ENCODE assay signal across 15 cellular contexts in the genomic region with DNA sequence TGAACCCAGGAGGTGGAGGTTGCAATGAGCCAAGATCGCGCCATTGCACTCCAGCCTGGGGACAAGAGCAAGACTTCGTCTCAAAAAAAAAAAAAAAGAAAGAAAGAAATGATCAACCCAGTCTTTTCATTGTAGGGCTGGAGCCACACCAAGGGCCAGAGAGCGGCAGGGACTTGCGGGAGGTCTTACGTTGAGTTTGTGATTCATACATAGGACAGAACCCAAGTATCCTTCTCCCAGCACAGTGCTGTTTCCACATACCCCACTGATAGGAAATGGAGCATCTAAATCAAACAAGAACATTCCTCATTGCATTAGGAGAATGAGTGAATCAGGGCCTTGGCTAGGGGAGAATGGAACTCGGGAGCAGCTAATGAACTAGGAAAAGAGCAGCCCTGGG. TPM values are rescaled to one million over a fixed set of nuclear protein-coding genes. Genes with fewer than 3 reads are reported as not detected.
A peak's percentile ranks its signal among the peaks of the same experiment; 100 is the strongest.
DNase-seq lines count a peak whose midpoint lies in the region; ATAC-seq, FAIRE-seq and TF ChIP-seq lines count a peak whose summit lies in the region.
"Had no signal": no experiment of that assay in that cellular context is flagged by ENCODE, and none has a peak within 500 bp of the region (broad histone marks: within the 10 kb centered on the region; RNA-seq: fewer than 3 reads in every experiment).

No MANE protein-coding gene starts in this region.

- no peak for TF ChIP-seq POLR2A in A549 (IDR thresholded peaks at IDR 0.05; ENCODE audit: low read length)

- H3T11ph ChIP-seq in H9 (ENCODE audit: low read length) = no peak overlapping the region

- no peak overlapping the region for H4K8ac ChIP-seq in H9 (replicated peaks; ENCODE audit: insufficient read length, low read depth, low read length)

- no peak overlapping the region for H4K91ac ChIP-seq in H9 (ENCODE audit: insufficient read length, low read depth, low read length)

- H3K9me3 Mint-ChIP-seq in memory B cell (no peaks in the 10 kb centered on the region), H9 (no peaks in the 10 kb centered on the region)

- H3K9me2 ChIP-seq in SK-N-SH = no peaks in the 10 kb centered on the region

- H3K9me3 ChIP-seq in A549 (no peaks in the 10 kb centered on the region), H9 (ENCODE audit: control insufficient read depth, low read depth, low read length) (no peaks in the 10 kb centered on the region), SK-N-SH (no peaks in the 10 kb centered on the region)
- H3K9me3 ChIP-seq: BLaER1, SJCRH30 had no signal

- H3K27me3 Mint-ChIP-seq in memory B cell (no peaks in the 10 kb centered on the region), H9 (ENCODE audit: low read depth) (peaks cover 1% of the 10 kb centered on the region)

- H3K4me2 ChIP-seq in A549 (peak overlapping the region; percentile 92; the same call in 2 of the 3 replicates), H9 (ENCODE audit: insufficient read depth, insufficient read length, low read length) (no peak overlapping the region), SK-N-SH (no peak overlapping the region)
- H3K4me2 ChIP-seq: BLaER1 had no signal

- H3K79me2 ChIP-seq in H9 (ENCODE audit: insufficient read depth, low read length) (no peaks in the 10 kb centered on the region), SK-N-SH (ENCODE audit: insufficient read depth) (peaks cover 13% of the 10 kb centered on the region)

- H3K36me3 Mint-ChIP-seq in memory B cell = no peaks in the 10 kb centered on the region
- no peaks in the 10 kb centered on the region for H3K36me3 Mint-ChIP-seq in H9 (ENCODE audit: insufficient read depth in 1 of 3, low read depth in 3 of 3)

- no peak overlapping the region for H4K5ac ChIP-seq in H9 (ENCODE audit: insufficient read length, low read depth, low read length)

- no peak for DNase-seq in A549 (ENCODE audit: low read depth in 1 of 2, low spot score in 1 of 2)
- DNase-seq in GM12864 (ENCODE audit: low read depth) = no peak
- DNase-seq in astrocyte of the spinal cord (ENCODE audit: low read depth, low spot score) = peak; percentile 6
- DNase-seq in memory B cell (ENCODE audit: low spot score in 2 of 2) = no peak
- no peak for DNase-seq in activated effector memory CD4-positive, alpha-beta T cell treated with anti-CD3 and anti-CD28 coated beads, Interleukin-2, amount 50 U/mL, for 16 hours
- no peak for DNase-seq in H9
- DNase-seq in SK-N-SH = no peak
- DNase-seq: activated CD4-positive, alpha-beta T cell treated with anti-CD3 and anti-CD28 coated beads for 48 hours; kidney glomerular epithelial cell; NCI-H146; NCI-H774; occipital lobe; SJCRH30 had no signal

- peak overlapping the region; percentile 91 to 98; a peak in 5 of 6 replicates for H3K27ac ChIP-seq in A549
- H3K27ac ChIP-seq in H9 (ENCODE audit: insufficient read length, low read depth, low read length) = no peak overlapping the region
- H3K27ac ChIP-seq in SK-N-SH (ENCODE audit: low read depth in 2 of 2, low read length in 1 of 2) = no peak overlapping the region
- H3K27ac ChIP-seq: BLaER1 had no signal

- H3K4me3 Mint-ChIP-seq in memory B cell = no peak overlapping the region
- no peak overlapping the region for H3K4me3 Mint-ChIP-seq in H9

- no peaks in the 10 kb centered on the region for H3K27me3 ChIP-seq in H9 (ENCODE audit: insufficient read depth, low read length)
- no peaks in the 10 kb centered on the region for H3K27me3 ChIP-seq in SK-N-SH (ENCODE audit: insufficient read depth)
- H3K27me3 ChIP-seq: BLaER1, SJCRH30 had no signal

- TF ChIP-seq EP300 in A549 (IDR thresholded peaks at IDR 0.05) = no peak
- TF ChIP-seq EP300 in SK-N-SH (IDR thresholded peaks at IDR 0.05; ENCODE audit: borderline replicate concordance in 1 of 2, low read depth in 1 of 2, low read length in 1 of 2) = no peak

- no peak for FAIRE-seq in A549 (lab: Jason Lieb, UNC)

- H3K23ac ChIP-seq in H9 (ENCODE audit: insufficient read length, low read depth, low read length) = no peak overlapping the region

- ATAC-seq in A549 (no peak), memory B cell (ENCODE audit: low read depth) (no peak), HG03521 (IDR thresholded peaks at IDR 0.05; ENCODE audit: unreplicated experiment) (no peak)

- no peak overlapping the region for H3K9ac ChIP-seq in H9 (ENCODE audit: extremely low read depth, insufficient read length, low read length)
- no peak overlapping the region for H3K9ac ChIP-seq in SK-N-SH
- H3K9ac ChIP-seq: BLaER1 had no signal

- CTCF ChIA-PET in A549 (lab: Yijun Ruan, JAX) = interaction anchor here (1.7 to 7.7 kb wide), 6 partner anchors 12 to 42 kb away, joined by 4 to 113 read pairs (median 6); no protein-coding TSS in a partner anchor
- CTCF ChIA-PET in SK-N-SH (lab: Yijun Ruan, JAX) = interaction anchor here (0.6 to 1.8 kb wide), 2 partner anchors 31 to 33 kb away, joined by 3 to 7 read pairs; no protein-coding TSS in a partner anchor

- H3K4me3 ChIP-seq in A549 (no peak overlapping the region), GM12864 (ENCODE audit: low read depth, low read length) (peak overlapping the region; percentile 83), astrocyte of the spinal cord (ENCODE audit: low read depth, low read length) (no peak overlapping the region), SK-N-SH (ENCODE audit: low read depth in 2 of 2, low read length in 1 of 2) (no peak overlapping the region)
- H3K4me3 ChIP-seq: BLaER1 had no signal

- no peak overlapping the region for H3K14ac ChIP-seq in H9 (ENCODE audit: insufficient read depth, low read length)

- in situ Hi-C loops in astrocyte of the spinal cord (cut with HindIII; ENCODE audit: low sequenced_read_pairs) = no loop called here

- no peak for TF ChIP-seq CTCF in A549 (IDR thresholded peaks at IDR 0.05)
- TF ChIP-seq CTCF in GM12864 (IDR thresholded peaks at IDR 0.05; ENCODE audit: low read depth, low read length, missing control alignments) = no peak
- no peak for TF ChIP-seq CTCF in astrocyte of the spinal cord (IDR thresholded peaks at IDR 0.05; ENCODE audit: low read depth, low read length)
- TF ChIP-seq CTCF in H9 (conservative IDR thresholded peaks at IDR 0.05) = no peak
- TF ChIP-seq CTCF in SK-N-SH (IDR thresholded peaks at IDR 0.05) = no peak

- H3K18ac ChIP-seq in H9 (ENCODE audit: insufficient read length, low read depth, low read length) = no peak overlapping the region

- H2BK15ac ChIP-seq in H9 (ENCODE audit: low read depth, low read length) = no peak overlapping the region

- POLR2A ChIA-PET in A549 (lab: Yijun Ruan, JAX) = interaction anchor here (1.7 to 3.1 kb wide), 2 partner anchors 9 kb away, joined by 5 to 23 read pairs; no protein-coding TSS in a partner anchor
- POLR2A ChIA-PET in SK-N-SH (lab: Yijun Ruan, JAX) = no interaction called here

- H3K4me1 Mint-ChIP-seq in memory B cell = peaks cover 55% of the 10 kb centered on the region
- peaks cover 25 to 28% of the 10 kb centered on the region in 2 experiments for H3K4me1 Mint-ChIP-seq in H9

- H2BK120ac ChIP-seq in H9 (ENCODE audit: low read depth, low read length, poor library complexity, severe bottlenecking) = no peak overlapping the region

- no peak overlapping the region for H2BK5ac ChIP-seq in H9 (ENCODE audit: insufficient read length, low read length)

- H3K4me1 ChIP-seq in A549 (peaks cover 59% of the 10 kb centered on the region), H9 (ENCODE audit: insufficient read depth, low read length) (no peaks in the 10 kb centered on the region), SK-N-SH (ENCODE audit: control insufficient read depth in 1 of 2, insufficient read depth in 2 of 2, low read depth in 1 of 2, low read length in 1 of 2) (peaks cover 4 to 11% of the 10 kb centered on the region in 2 experiments; a peak in 3 of 4 replicates)

- H3K4ac ChIP-seq in H9 (ENCODE audit: low read depth, low read length) = no peak overlapping the region

- no peak overlapping the region for H2BK12ac ChIP-seq in H9 (ENCODE audit: insufficient read length, low read depth, low read length)

- H2AFZ ChIP-seq in H9 (ENCODE audit: low read length) (no peak overlapping the region), SK-N-SH (ENCODE audit: low read depth) (no peak overlapping the region)

- H2AK5ac ChIP-seq in H9 (ENCODE audit: insufficient read length, low read length) = no peak overlapping the region

- H3K23me2 ChIP-seq in H9 (ENCODE audit: insufficient read length, low read depth, low read length, poor library complexity, severe bottlenecking) = peaks cover 5% of the 10 kb centered on the region

- H3K36me3 ChIP-seq in SK-N-SH (replicated peaks in 1 of 2; ENCODE audit: control insufficient read depth in 1 of 2, insufficient read depth in 2 of 2, low read length in 1 of 2) = no peaks in the 10 kb centered on the region
- H3K36me3 ChIP-seq: BLaER1, SJCRH30 had no signal

- no peak overlapping the region for H3K56ac ChIP-seq in H9 (ENCODE audit: insufficient read length, low read depth, low read length)

- no peak overlapping the region for H2BK20ac ChIP-seq in H9 (ENCODE audit: low read depth, low read length, poor library complexity, severe bottlenecking)

- WGBS in A549 (ENCODE audit: missing lambda C conversion rate) = 72% methylated on average over 7 of the region's 7 CpGs
- no CpG with 5 or more reads among the region's 7 CpGs for WGBS in H9 (ENCODE audit: extremely low coverage, insufficient read length, low lambda C conversion rate)
- 91% methylated on average over 7 of the region's 7 CpGs for WGBS in SK-N-SH (ENCODE audit: low lambda C conversion rate)

- no peaks in the 10 kb centered on the region for H4K20me1 ChIP-seq in H9 (ENCODE audit: control insufficient read depth, insufficient read depth, insufficient read length)
- no peaks in the 10 kb centered on the region for H4K20me1 ChIP-seq in SK-N-SH (ENCODE audit: insufficient read depth)

- peaks cover 4% of the 10 kb centered on the region for H3F3A ChIP-seq in SK-N-SH (replicated peaks; ENCODE audit: insufficient read depth)

- H3K79me1 ChIP-seq in H9 (ENCODE audit: insufficient read depth, low read depth, low read length, poor library complexity, severe bottlenecking) = no peaks in the 10 kb centered on the region

- TF ChIP-seq RAD21 in A549 (conservative IDR thresholded peaks at IDR 0.05 in 1 of 2, IDR thresholded peaks at IDR 0.05 in 1 of 2) (no peak), SK-N-SH (IDR thresholded peaks at IDR 0.05; ENCODE audit: low read length) (no peak)

- H3K27ac Mint-ChIP-seq in memory B cell = peak overlapping the region; percentile 89
- no peak overlapping the region for H3K27ac Mint-ChIP-seq in H9

TF ChIP-seq in SK-N-SH, 30 proteins besides CTCF, POLR2A, EP300 and RAD21 (continues in another document):
- TF ChIP-seq SMC3 (IDR thresholded peaks at IDR 0.05; ENCODE audit: low read depth, low read length) = no peak
- TF ChIP-seq MXI1 (IDR thresholded peaks at IDR 0.05; ENCODE audit: low read depth, low read length) = no peak
- no peak for TF ChIP-seq SIN3A (IDR thresholded peaks at IDR 0.05; ENCODE audit: borderline replicate concordance, low read depth, low read length)

RNA-seq across cellular contexts. Expression of gene TNIP1, which starts 3.5 kb away (rescaled TPM):
- polyA plus RNA-seq in A549 (2011; rRNA removed) (43.4 and 48.4 TPM in 2 replicates), A549 (2017; fragmentation: RNase III; extraction: RNeasy Plus Mini Kit Qiagen cat#74134 plus additional on column Dnase treatment) (53.4 to 68.2 TPM (median 55.8 TPM) in 3 replicates), SK-N-SH (2012; rRNA removed) (39.4 and 46.2 TPM in 2 replicates)
- 52.4 and 56.8 TPM in 2 replicates for polyA plus RNA-seq in A549 (2012; cell fraction: cytosol; rRNA removed)
- polyA plus RNA-seq in A549 (2012; cell fraction: nucleus; rRNA removed) = 55.4 and 64.7 TPM in 2 replicates
- 77.5 and 77.6 TPM in 2 replicates for polyA minus RNA-seq in A549 (2011; rRNA and poly(A)+ RNA removed)
- 40.8 and 43.7 TPM in 2 replicates for total RNA-seq in H9 (2021)
- polyA plus RNA-seq in SK-N-SH (2012; cell fraction: cytosol; rRNA removed) = 33.3 and 41.5 TPM in 2 replicates
- 36.6 and 41.8 TPM in 2 replicates for polyA plus RNA-seq in SK-N-SH (2012; cell fraction: nucleus; rRNA removed)

Comparison
In these comparisons a context has a peak if more than half of its experiments do, and no peak if none do; other contexts are left out.
1. H3K27ac ChIP-seq: peak in A549 (2 of 2); none in H9 (single experiment) and SK-N-SH (0 of 2).